Comparison of ENCODE assay signal across 28 cellular contexts in the genomic region with DNA sequence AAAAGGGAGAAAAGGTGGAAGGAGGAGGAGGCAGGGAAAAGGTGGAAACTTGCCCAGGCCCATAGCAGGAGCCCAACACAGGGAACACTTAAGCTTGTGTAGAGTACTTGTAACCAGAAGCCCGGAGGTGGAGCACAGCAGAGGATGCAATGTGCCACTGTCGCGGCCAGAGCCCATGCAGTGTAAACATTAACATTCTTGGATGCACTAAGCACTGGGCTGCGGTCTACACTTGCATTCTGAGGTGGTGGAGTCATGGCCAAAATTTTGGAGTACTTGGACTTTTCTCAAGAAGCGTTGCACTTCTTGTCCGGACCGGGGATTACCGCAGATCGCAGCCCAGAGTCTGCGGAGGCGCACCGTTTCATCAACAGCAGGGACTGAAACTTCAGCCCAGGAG. TPM values are rescaled to one million over a fixed set of nuclear protein-coding genes. Genes with fewer than 3 reads are reported as not detected.
A peak's percentile ranks its signal among the peaks of the same experiment; 100 is the strongest.
DNase-seq lines count a peak whose midpoint lies in the region; ATAC-seq, FAIRE-seq and TF ChIP-seq lines count a peak whose summit lies in the region.
"Had no signal": no experiment of that assay in that cellular context is flagged by ENCODE, and none has a peak within 500 bp of the region (broad histone marks: within the 10 kb centered on the region; RNA-seq: fewer than 3 reads in every experiment).

No MANE protein-coding gene starts in this region.

- WGBS in right cardiac atrium = 85% methylated on average over 12 of the region's 12 CpGs

- DNase-seq in DMS79 (lab: John Stamatoyannopoulos, UW) = peak; percentile 55
- DNase-seq in HCEC 1CT = peak; percentile 77
- peak; percentile 1 for DNase-seq in astrocyte (ENCODE audit: low read depth)
- peak in 1 of 3 donors; percentile 28 for DNase-seq in mucosa of descending colon
- no peak for DNase-seq in T-helper 9 cell
- DNase-seq in right cardiac atrium = no peak
- DNase-seq in activated T-helper 2 cell treated with anti-CD3 and anti-CD28 coated beads, Interferon-gamma antibody, Interleukin-2, Interleukin-4, amounts not matched to agents 10 μg/mL and 5 μg/mL and 100 μg/mL, durations not matched to agents 14 hours and 24 hours and 36 hours (ENCODE audit: low spot score) = no peak
- no peak for DNase-seq in effector memory CD8-positive, alpha-beta T cell
- DNase-seq: activated CD4-positive, CD25-positive, alpha-beta regulatory T cell treated with anti-CD3 and anti-CD28 coated beads, Interleukin-2, amount 50 U/mL, for 72 hours; activated naive CD4-positive, alpha-beta T cell treated with Interleukin-2 at 50 U/mL for 16 hours; activated T-cell treated with anti-CD3 and anti-CD28 coated beads, Interleukin-2, amount 50 U/mL, for 1 hour; amygdala; caudate nucleus; CD4-positive, alpha-beta T cell; DMS153; foreskin melanocyte; KG1; kidney; MV-4-11; NCI-H1694; SHP77; small intestine; stimulated activated naive CD4-positive, alpha-beta T cell had no signal

- peaks cover 3% of the 10 kb centered on the region for H3K27me3 Mint-ChIP-seq in astrocyte (ENCODE audit: low read depth, unreplicated experiment)
- no peaks in the 10 kb centered on the region for H3K27me3 Mint-ChIP-seq in activated T-helper 2 cell treated with anti-CD3 and anti-CD28 coated beads, Interferon-gamma antibody, Interleukin-2, Interleukin-4, amounts not matched to agents 10 μg/mL and 5 μg/mL and 100 μg/mL, durations not matched to agents 14 hours and 24 hours and 36 hours (ENCODE audit: low read depth)
- H3K27me3 Mint-ChIP-seq in effector memory CD8-positive, alpha-beta T cell = no peaks in the 10 kb centered on the region
- H3K27me3 Mint-ChIP-seq: CD4-positive, alpha-beta T cell had no signal

- no peaks in the 10 kb centered on the region for H3K27me3 ChIP-seq in astrocyte (ENCODE audit: insufficient read depth, low read length)
- H3K27me3 ChIP-seq in right cardiac atrium (ENCODE audit: control insufficient read depth, insufficient read depth) = no peaks in the 10 kb centered on the region

- FAIRE-seq in astrocyte (lab: Jason Lieb, UNC) = no peak
- FAIRE-seq: kidney, small intestine had no signal

- no peaks in the 10 kb centered on the region for H3K79me2 ChIP-seq in astrocyte (ENCODE audit: insufficient read depth, low read length)

- no peak overlapping the region for H3K9ac ChIP-seq in astrocyte (ENCODE audit: low read length)

- H2AFZ ChIP-seq in astrocyte (ENCODE audit: low read depth, low read length) = no peak overlapping the region

- no peak overlapping the region for H3K4me3 ChIP-seq in astrocyte (ENCODE audit: insufficient read depth, low read depth, low read length)
- H3K4me3 ChIP-seq in mucosa of descending colon = no peak overlapping the region
- H3K4me3 ChIP-seq in right cardiac atrium (ENCODE audit: low read length) = no peak overlapping the region
- H3K4me3 ChIP-seq: HAP-1, thoracic aorta had no signal

- H3K4me1 ChIP-seq in astrocyte (ENCODE audit: insufficient read depth, low read length) = no peaks in the 10 kb centered on the region
- H3K4me1 ChIP-seq in mucosa of descending colon (ENCODE audit: low read depth) = no peaks in the 10 kb centered on the region
- no peaks in the 10 kb centered on the region for H3K4me1 ChIP-seq in right cardiac atrium (ENCODE audit: control insufficient read depth, insufficient read depth, low read length)
- H3K4me1 ChIP-seq: HAP-1 had no signal

- ATAC-seq in mucosa of descending colon (peak; percentile 20), right cardiac atrium (no peak)
- ATAC-seq in effector memory CD8-positive, alpha-beta T cell (replicated peaks) = no peak

- H3K36me3 ChIP-seq in astrocyte (ENCODE audit: insufficient read depth, low read length) (no peaks in the 10 kb centered on the region), mucosa of descending colon (ENCODE audit: low read depth) (no peaks in the 10 kb centered on the region)
- H3K36me3 ChIP-seq: HAP-1, thoracic aorta had no signal

- H3K27ac ChIP-seq in astrocyte (ENCODE audit: low read depth, low read length) (no peak overlapping the region), right cardiac atrium (ENCODE audit: low read length) (no peak overlapping the region)
- H3K27ac ChIP-seq: epithelial cell of prostate, thoracic aorta had no signal

- H3K4me1 Mint-ChIP-seq in astrocyte (ENCODE audit: low read depth, unreplicated experiment) = no peaks in the 10 kb centered on the region
- no peaks in the 10 kb centered on the region for H3K4me1 Mint-ChIP-seq in activated T-helper 2 cell treated with anti-CD3 and anti-CD28 coated beads, Interferon-gamma antibody, Interleukin-2, Interleukin-4, amounts not matched to agents 10 μg/mL and 5 μg/mL and 100 μg/mL, durations not matched to agents 14 hours and 24 hours and 36 hours (ENCODE audit: low read depth)
- no peaks in the 10 kb centered on the region for H3K4me1 Mint-ChIP-seq in effector memory CD8-positive, alpha-beta T cell (ENCODE audit: low read depth in 2 of 2)

- H3K36me3 Mint-ChIP-seq in astrocyte (ENCODE audit: low read depth, unreplicated experiment) = no peaks in the 10 kb centered on the region
- H3K36me3 Mint-ChIP-seq in activated T-helper 2 cell treated with anti-CD3 and anti-CD28 coated beads, Interferon-gamma antibody, Interleukin-2, Interleukin-4, amounts not matched to agents 10 μg/mL and 5 μg/mL and 100 μg/mL, durations not matched to agents 14 hours and 24 hours and 36 hours (ENCODE audit: low read depth) = no peaks in the 10 kb centered on the region
- H3K36me3 Mint-ChIP-seq in effector memory CD8-positive, alpha-beta T cell (ENCODE audit: insufficient read depth) = no peaks in the 10 kb centered on the region

- H3K27ac Mint-ChIP-seq in astrocyte (ENCODE audit: unreplicated experiment) = no peak overlapping the region
- H3K27ac Mint-ChIP-seq in activated T-helper 2 cell treated with anti-CD3 and anti-CD28 coated beads, Interferon-gamma antibody, Interleukin-2, Interleukin-4, amounts not matched to agents 10 μg/mL and 5 μg/mL and 100 μg/mL, durations not matched to agents 14 hours and 24 hours and 36 hours = no peak overlapping the region
- peak overlapping the region in 1 of 2 donors; percentile 49 for H3K27ac Mint-ChIP-seq in effector memory CD8-positive, alpha-beta T cell
- H3K27ac Mint-ChIP-seq: CD4-positive, alpha-beta T cell had no signal

- no peak overlapping the region for H3K4me2 ChIP-seq in astrocyte (ENCODE audit: low read length)

- TF ChIP-seq CTCF in astrocyte (IDR thresholded peaks at IDR 0.05; ENCODE audit: insufficient read depth, low read depth, low read length) (no peak), mucosa of descending colon (IDR thresholded peaks at IDR 0.05) (no peak)

- H4K20me1 ChIP-seq in astrocyte (ENCODE audit: insufficient read depth, low read length) = no peaks in the 10 kb centered on the region

- no peaks in the 10 kb centered on the region for H3K9me3 ChIP-seq in astrocyte (ENCODE audit: insufficient read depth, low read depth, low read length)
- H3K9me3 ChIP-seq in mucosa of descending colon = no peaks in the 10 kb centered on the region
- H3K9me3 ChIP-seq in right cardiac atrium (ENCODE audit: control insufficient read depth, low read length) = no peaks in the 10 kb centered on the region
- H3K9me3 ChIP-seq: HAP-1, thoracic aorta had no signal

- intact Hi-C loops in mucosa of descending colon (cut with DNase I, micrococcal nuclease) = no loop called here
- intact Hi-C loops in right cardiac atrium (cut with DNase I) = no loop called here
- intact Hi-C loops in activated T-helper 2 cell treated with anti-CD3 and anti-CD28 coated beads, Interferon-gamma antibody, Interleukin-2, Interleukin-4, amounts not matched to agents 10 μg/mL and 5 μg/mL and 100 μg/mL, durations not matched to agents 14 hours and 24 hours and 36 hours (cut with micrococcal nuclease) = no loop called here

- H3K9me3 Mint-ChIP-seq in astrocyte (ENCODE audit: unreplicated experiment) = no peaks in the 10 kb centered on the region
- no peaks in the 10 kb centered on the region for H3K9me3 Mint-ChIP-seq in activated T-helper 2 cell treated with anti-CD3 and anti-CD28 coated beads, Interferon-gamma antibody, Interleukin-2, Interleukin-4, amounts not matched to agents 10 μg/mL and 5 μg/mL and 100 μg/mL, durations not matched to agents 14 hours and 24 hours and 36 hours
- H3K9me3 Mint-ChIP-seq in effector memory CD8-positive, alpha-beta T cell = no peaks in the 10 kb centered on the region
- H3K9me3 Mint-ChIP-seq: CD4-positive, alpha-beta T cell had no signal

- no peak overlapping the region for H3K4me3 Mint-ChIP-seq in astrocyte (ENCODE audit: unreplicated experiment)
- no peak overlapping the region for H3K4me3 Mint-ChIP-seq in activated T-helper 2 cell treated with anti-CD3 and anti-CD28 coated beads, Interferon-gamma antibody, Interleukin-2, Interleukin-4, amounts not matched to agents 10 μg/mL and 5 μg/mL and 100 μg/mL, durations not matched to agents 14 hours and 24 hours and 36 hours (ENCODE audit: low read depth)
- no peak overlapping the region for H3K4me3 Mint-ChIP-seq in effector memory CD8-positive, alpha-beta T cell
- H3K4me3 Mint-ChIP-seq: CD4-positive, alpha-beta T cell had no signal

RNA-seq across cellular contexts. Expression of a gene that starts 4.5 kb away (rescaled TPM):
- not detected in 2 replicates for total RNA-seq in astrocyte
- total RNA-seq in mucosa of descending colon = under 1 TPM in 1 of 3 donors, not detected in 2; 0.66 TPM
- total RNA-seq in right cardiac atrium = under 1 TPM in 1 of 4 donors, not detected in 3; 0.65 TPM
- polyA plus RNA-seq in right cardiac atrium = 0.16 TPM
- total RNA-seq in activated T-helper 2 cell treated with anti-CD3 and anti-CD28 coated beads, Interferon-gamma antibody, Interleukin-2, Interleukin-4, amounts not matched to agents 10 μg/mL and 5 μg/mL and 100 μg/mL, durations not matched to agents 14 hours and 24 hours and 36 hours = not detected in 2 replicates
- total RNA-seq: lung microvascular endothelial cell, pulmonary artery endothelial cell, thoracic aorta had no signal

RNA-seq across cellular contexts. Expression of a gene that starts 38.2 kb away (rescaled TPM):
- total RNA-seq in astrocyte (not detected in 2 replicates), mucosa of descending colon (not detected), right cardiac atrium (not detected)
- not detected for polyA plus RNA-seq in right cardiac atrium
- total RNA-seq in activated T-helper 2 cell treated with anti-CD3 and anti-CD28 coated beads, Interferon-gamma antibody, Interleukin-2, Interleukin-4, amounts not matched to agents 10 μg/mL and 5 μg/mL and 100 μg/mL, durations not matched to agents 14 hours and 24 hours and 36 hours = not detected in 2 replicates
- total RNA-seq: CD4-positive, alpha-beta T cell; kidney; lung microvascular endothelial cell; pulmonary artery endothelial cell; thoracic aorta had no signal
- polyA plus RNA-seq: small intestine had no signal

RNA-seq across cellular contexts. Expression of a gene that starts 42.7 kb away (rescaled TPM):
- not detected in 2 replicates for total RNA-seq in astrocyte
- not detected for total RNA-seq in mucosa of descending colon
- not detected for total RNA-seq in right cardiac atrium
- not detected for polyA plus RNA-seq in right cardiac atrium
- not detected in 2 replicates for total RNA-seq in activated T-helper 2 cell treated with anti-CD3 and anti-CD28 coated beads, Interferon-gamma antibody, Interleukin-2, Interleukin-4, amounts not matched to agents 10 μg/mL and 5 μg/mL and 100 μg/mL, durations not matched to agents 14 hours and 24 hours and 36 hours
- total RNA-seq: CD4-positive, alpha-beta T cell; kidney; lung microvascular endothelial cell; pulmonary artery endothelial cell; thoracic aorta had no signal
- polyA plus RNA-seq: small intestine had no signal

Comparison
In these comparisons a context has a peak if more than half of its experiments do, and no peak if none do; other contexts are left out.
1. DNase-seq: peak in DMS79 (single experiment), HCEC 1CT (single experiment) and astrocyte (single experiment); none in T-helper 9 cell (single experiment), right cardiac atrium (0 of 3), activated T-helper 2 cell treated with anti-CD3 and anti-CD28 coated beads, Interferon-gamma antibody, Interleukin-2, Interleukin-4, amounts not matched to agents 10 μg/mL and 5 μg/mL and 100 μg/mL, durations not matched to agents 14 hours and 24 hours and 36 hours (single experiment) and effector memory CD8-positive, alpha-beta T cell (0 of 3).